ENCODE assay signal across 20 cellular contexts in genomic region chr5:103466494-103466893, GRCh38.
DNase-seq lines count a peak whose midpoint lies in the region; TF ChIP-seq lines count a peak whose summit lies in the region.
"Had no signal": no experiment of that assay in that cellular context is flagged by ENCODE, and none has a peak within 500 bp of the region (broad histone marks: within the 10 kb centered on the region; RNA-seq: fewer than 3 reads in every experiment).

No MANE protein-coding gene starts in this region.

- no peak for TF ChIP-seq POLR2A in esophagus squamous epithelium (IDR thresholded peaks at IDR 0.05)
- TF ChIP-seq POLR2A in spleen (IDR thresholded peaks at IDR 0.05), result no peak

- H3K4me2 ChIP-seq in neural progenitor cell, result no peak overlapping the region

- H3K27ac ChIP-seq in ACC112 (ENCODE audit: low read depth, low read length) (peak overlapping the region; percentile 45), esophagus squamous epithelium (no peak overlapping the region), neural progenitor cell (no peak overlapping the region), spleen (no peak overlapping the region)
- H3K27ac ChIP-seq: cardiac muscle cell, heart left ventricle, neutrophil, tibial nerve had no signal

- H3K4me3 Mint-ChIP-seq in neural progenitor cell, result no peak overlapping the region
- H3K4me3 Mint-ChIP-seq: IgD-negative memory B cell had no signal

- no peaks in the 10 kb centered on the region for H4K20me1 ChIP-seq in neural progenitor cell (ENCODE audit: low read depth)

- H3K4me1 ChIP-seq in ACC112 (ENCODE audit: control insufficient read depth, insufficient read depth, low read length, unreplicated experiment), result peaks cover 45% of the 10 kb centered on the region
- H3K4me1 ChIP-seq in esophagus squamous epithelium, result no peaks in the 10 kb centered on the region
- H3K4me1 ChIP-seq in neural progenitor cell, result no peaks in the 10 kb centered on the region
- H3K4me1 ChIP-seq in spleen, result no peaks in the 10 kb centered on the region
- H3K4me1 ChIP-seq: tibial nerve had no signal

- H3K9me3 Mint-ChIP-seq in neural progenitor cell, result no peaks in the 10 kb centered on the region
- H3K9me3 Mint-ChIP-seq: IgD-negative memory B cell had no signal

- H3K27me3 ChIP-seq in ACC112 (ENCODE audit: insufficient read depth, low read length) (no peaks in the 10 kb centered on the region), esophagus squamous epithelium (no peaks in the 10 kb centered on the region), neural progenitor cell (no peaks in the 10 kb centered on the region), spleen (replicated peaks in 1 of 7) (no peaks in the 10 kb centered on the region)
- H3K27me3 ChIP-seq: cardiac muscle cell, heart left ventricle, neutrophil, tibial nerve had no signal

- no peaks in the 10 kb centered on the region for H3K36me3 ChIP-seq in ACC112 (ENCODE audit: insufficient read depth, low read length)
- no peaks in the 10 kb centered on the region for H3K36me3 ChIP-seq in esophagus squamous epithelium
- no peaks in the 10 kb centered on the region for H3K36me3 ChIP-seq in neural progenitor cell
- no peaks in the 10 kb centered on the region for H3K36me3 ChIP-seq in spleen
- H3K36me3 ChIP-seq: cardiac muscle cell, heart left ventricle, neutrophil, tibial nerve had no signal

- H3K79me2 ChIP-seq in ACC112 (ENCODE audit: control insufficient read depth, insufficient read depth, low read length, unreplicated experiment), result no peaks in the 10 kb centered on the region
- H3K79me2 ChIP-seq in neural progenitor cell (ENCODE audit: low read depth), result no peaks in the 10 kb centered on the region

- DNase-seq in NCI-H446 treated with DMSO at 0.1 percent for 48 hours (lab: John Stamatoyannopoulos, UW) (peak; percentile 40), dermis blood vessel endothelial cell (peak; percentile 80), kidney tubule cell (ENCODE audit: low spot score) (peak; percentile 28), esophagus squamous epithelium (lab: John Stamatoyannopoulos, UW) (no peak), anterior cingulate cortex (lab: John Stamatoyannopoulos, UW) (no peak), neural progenitor cell (ENCODE audit: low spot score) (no peak), spleen (no peak)
- DNase-seq: activated CD4-positive, alpha-beta T cell treated with anti-CD3 and anti-CD28 coated beads, Interleukin-2, amount 50 U/mL, for 1 hour; activated naive CD4-positive, alpha-beta T cell treated with anti-CD3 and anti-CD28 coated beads, Interleukin-2, amount 50 U/mL, for 16 hours; GF-D8; heart left ventricle; kidney glomerular epithelial cell; NCI-H1092 treated with DMSO at 0.1 percent for 48 hours; SIG-M5; stimulated activated CD4-positive, alpha-beta T cell treated with anti-CD3 and anti-CD28 coated beads, Interleukin-4, amount 100 ng/mL, for 4 hours had no signal

- no peaks in the 10 kb centered on the region for H3K27me3 Mint-ChIP-seq in neural progenitor cell (ENCODE audit: insufficient read depth, low read depth)

- intact Hi-C loops in esophagus squamous epithelium (cut with DNase I) (no loop called here), spleen (cut with DNase I; ENCODE audit: low total_unique reads) (no loop called here)

- H3K4me1 Mint-ChIP-seq in neural progenitor cell, result peaks cover 10% of the 10 kb centered on the region
- H3K4me1 Mint-ChIP-seq: IgD-negative memory B cell had no signal

- TF ChIP-seq CTCF in esophagus squamous epithelium (IDR thresholded peaks at IDR 0.05) (no peak), neural progenitor cell (IDR thresholded peaks at IDR 0.05) (no peak), spleen (IDR thresholded peaks at IDR 0.05 in 8 of 11, conservative IDR thresholded peaks at IDR 0.05 in 3 of 11) (no peak)

- no peak overlapping the region for H3K4me3 ChIP-seq in ACC112 (ENCODE audit: low read depth, low read length)
- no peak overlapping the region for H3K4me3 ChIP-seq in esophagus squamous epithelium
- H3K4me3 ChIP-seq in neural progenitor cell, result no peak overlapping the region
- H3K4me3 ChIP-seq in spleen, result no peak overlapping the region
- H3K4me3 ChIP-seq: cardiac muscle cell, heart left ventricle, tibial nerve had no signal

- H2AFZ ChIP-seq in ACC112 (ENCODE audit: low read length, unreplicated experiment), result no peak overlapping the region
- H2AFZ ChIP-seq in neural progenitor cell (replicated peaks), result no peak overlapping the region

- no peaks in the 10 kb centered on the region for H3F3A ChIP-seq in neural progenitor cell (ENCODE audit: low read depth)

- H3K9ac ChIP-seq in neural progenitor cell, result no peak overlapping the region

- H3K36me3 Mint-ChIP-seq in neural progenitor cell, result no peaks in the 10 kb centered on the region
- H3K36me3 Mint-ChIP-seq: IgD-negative memory B cell had no signal

- H3K27ac Mint-ChIP-seq in neural progenitor cell, result no peak overlapping the region
- H3K27ac Mint-ChIP-seq: IgD-negative memory B cell had no signal

- H3K9me3 ChIP-seq in esophagus squamous epithelium (no peaks in the 10 kb centered on the region), neural progenitor cell (ENCODE audit: low read depth) (no peaks in the 10 kb centered on the region), spleen (no peaks in the 10 kb centered on the region)
- H3K9me3 ChIP-seq: heart left ventricle, neutrophil, tibial nerve had no signal

Comparison
In these comparisons a context has a peak if more than half of its experiments do, and no peak if none do; other contexts are left out.
1. DNase-seq: peak in NCI-H446 treated with DMSO at 0.1 percent for 48 hours (single experiment), dermis blood vessel endothelial cell (single experiment) and kidney tubule cell (single experiment); none in esophagus squamous epithelium (single experiment), anterior cingulate cortex (0 of 58), neural progenitor cell (single experiment) and spleen (single experiment).